Comparison of ENCODE assay signal across 9 cellular contexts in genomic region chr5:55176176-55176818, GRCh38. TPM values are rescaled to one million over a fixed set of nuclear protein-coding genes. Genes with fewer than 3 reads are reported as not detected.
DNase-seq lines count a peak whose midpoint lies in the region; ATAC-seq and TF ChIP-seq lines count a peak whose summit lies in the region.
"Had no signal": no experiment of that assay in that cellular context is flagged by ENCODE, and none has a peak within 500 bp of the region (broad histone marks: within the 10 kb centered on the region; RNA-seq: fewer than 3 reads in every experiment).

No MANE protein-coding gene starts in this region.

- ATAC-seq in IMR-90 (ENCODE audit: low read depth) = peak; percentile 51
- ATAC-seq in memory B cell (ENCODE audit: low read depth) = no peak
- peak in 1 of 2 donors; percentile 33 for ATAC-seq in upper lobe of left lung (ENCODE audit: low FRiP score in 2 of 2)
- no peak for ATAC-seq in GM18867 (IDR thresholded peaks at IDR 0.05; ENCODE audit: unreplicated experiment)

- H3K4me3 ChIP-seq in IMR-90 (ENCODE audit: insufficient read depth, low read depth, low read length) (peak overlapping the region; percentile 37; the same call in 1 of the 2 replicates), SJCRH30 (peak overlapping the region; percentile 51), choroid plexus epithelial cell (ENCODE audit: low read depth, low read length) (peak overlapping the region; percentile 35), upper lobe of left lung (peak overlapping the region in 3 of 4 donors; percentile 6 to 34 (median 26))

- H3K4me1 ChIP-seq in IMR-90 (ENCODE audit: control insufficient read depth, insufficient read depth, low read length) (peaks cover 7% of the 10 kb centered on the region), SJCRH30 (no peaks in the 10 kb centered on the region), upper lobe of left lung (peaks cover 27 to 36% (median 30%) of the 10 kb centered on the region in 4 donors)

- H3K36me3 ChIP-seq in IMR-90 (ENCODE audit: control insufficient read depth, insufficient read depth, low read length) (no peaks in the 10 kb centered on the region), SJCRH30 (no peaks in the 10 kb centered on the region), upper lobe of left lung (no peaks in the 10 kb centered on the region)
- H3K36me3 ChIP-seq: neutrophil had no signal

- TF ChIP-seq EP300 in upper lobe of left lung (IDR thresholded peaks at IDR 0.05) = no peak

- in situ Hi-C loops in IMR-90 (cut with MboI; ENCODE audit: low sequenced_read_pairs) = no loop called here

- no peak for TF ChIP-seq RAD21 in IMR-90 (IDR thresholded peaks at IDR 0.05; ENCODE audit: low read length)

- DNase-seq in COLO668 (lab: John Stamatoyannopoulos, UW; ENCODE audit: unreplicated experiment) (peak; percentile 19), IMR-90 (no peak), SJCRH30 (peak; percentile 78 to 84), choroid plexus epithelial cell (ENCODE audit: low read depth) (no peak), memory B cell (ENCODE audit: low spot score in 2 of 2) (peak in 1 of 2 donors; percentile 25), upper lobe of left lung (peak in 1 of 2 donors; percentile 89), superior temporal gyrus (ENCODE audit: extremely low spot score) (no peak)

- H4K8ac ChIP-seq in IMR-90 (ENCODE audit: low read depth in 2 of 2, low read length in 2 of 2) = no peak overlapping the region

- H3K9me3 ChIP-seq in IMR-90 (ENCODE audit: control insufficient read depth, insufficient read depth, low read length) = peaks cover 2% of the 10 kb centered on the region
- no peaks in the 10 kb centered on the region for H3K9me3 ChIP-seq in SJCRH30 (replicated peaks)
- no peaks in the 10 kb centered on the region for H3K9me3 ChIP-seq in upper lobe of left lung
- H3K9me3 ChIP-seq: neutrophil had no signal

- H2BK5ac ChIP-seq in IMR-90 (ENCODE audit: low read depth, low read length, poor library complexity, severe bottlenecking) = no peak overlapping the region

- intact Hi-C loops in IMR-90 (cut with micrococcal nuclease) = loop anchor here (5.0 kb wide), 1 partner anchor 46 kb away; no protein-coding TSS in a partner anchor

- peak overlapping the region; percentile 42 for H2AK9ac ChIP-seq in IMR-90 (replicated peaks; ENCODE audit: low read depth, low read length, poor library complexity)

- POLR2A ChIA-PET in IMR-90 (lab: Charles Lee; ENCODE audit: unreplicated experiment) = interaction anchor here (0.8 kb wide), 1 partner anchor 12 kb away, joined by 3 read pairs; no protein-coding TSS in a partner anchor

- TF ChIP-seq POLR2A in IMR-90 (IDR thresholded peaks at IDR 0.05; ENCODE audit: low read depth, low read length) (no peak), upper lobe of left lung (IDR thresholded peaks at IDR 0.05) (no peak)

- TF ChIP-seq CTCF in IMR-90 (conservative IDR thresholded peaks at IDR 0.05; ENCODE audit: low read depth, low read length) (0 out of 2 replicates have a peak, but pooled peaks have one; percentile 7), choroid plexus epithelial cell (conservative IDR thresholded peaks at IDR 0.05; ENCODE audit: low read depth, low read length) (no peak), upper lobe of left lung (IDR thresholded peaks at IDR 0.05) (peak in 5 of 6 experiments; percentile 18 to 51 (median 30))

- H4K91ac ChIP-seq in IMR-90 (ENCODE audit: insufficient read depth, low read depth, low read length) = no peak overlapping the region

- peak overlapping the region; percentile 98 for H3K4me2 ChIP-seq in IMR-90 (ENCODE audit: low read depth, low read length)

- H3K36me3 Mint-ChIP-seq in memory B cell = peaks cover 4% of the 10 kb centered on the region

- H3K4me1 Mint-ChIP-seq in memory B cell = peaks cover 19% of the 10 kb centered on the region

- no TSS peak for BruUV-seq in IMR-90 (replicated peaks; lab: Mats Ljungman, UMichigan)

- H3K14ac ChIP-seq in IMR-90 (replicated peaks; ENCODE audit: low read depth, low read length) = no peak overlapping the region

- no peak overlapping the region for H3K9ac ChIP-seq in IMR-90 (ENCODE audit: low read depth, low read length)

- no peak overlapping the region for H3K27ac Mint-ChIP-seq in memory B cell

- H3K27ac ChIP-seq in IMR-90 (ENCODE audit: insufficient read depth, low read length) (no peak overlapping the region), SJCRH30 (no peak overlapping the region), upper lobe of left lung (no peak overlapping the region)
- H3K27ac ChIP-seq: neutrophil had no signal

- 0% methylated on average over 18 of the region's 44 CpGs; no CpG with 5 or more reads in 1 of the 2 experiments for WGBS in IMR-90 (ENCODE audit: extremely low coverage in 2 of 2, insufficient read length in 1 of 2), 2 experiments
- WGBS in upper lobe of left lung, 2 donors = 3 to 8% methylated on average over 26 to 40 of the region's 44 CpGs

- no peaks in the 10 kb centered on the region; the same call in 1 of the 2 replicates for H3K9me1 ChIP-seq in IMR-90 (ENCODE audit: insufficient read depth, low read length)

- peak overlapping the region; percentile 81 for H2AFZ ChIP-seq in IMR-90 (replicated peaks; ENCODE audit: low read length, poor library complexity)

- H3K56ac ChIP-seq in IMR-90 (ENCODE audit: extremely low read depth, insufficient read depth, low read length) = no peak overlapping the region

- no peak overlapping the region for H2BK15ac ChIP-seq in IMR-90 (ENCODE audit: low read depth, low read length)

- no peak overlapping the region for H3K23ac ChIP-seq in IMR-90 (ENCODE audit: low read depth, low read length)

- H3K79me1 ChIP-seq in IMR-90 (ENCODE audit: low read depth in 1 of 2, low read length in 2 of 2) = no peaks in the 10 kb centered on the region

- H3K9me3 Mint-ChIP-seq in memory B cell = peaks cover 9% of the 10 kb centered on the region

- no peak overlapping the region for H2AK5ac ChIP-seq in IMR-90 (ENCODE audit: low read depth, low read length)

- peaks cover 35% of the 10 kb centered on the region for H3K27me3 Mint-ChIP-seq in memory B cell

- dilution Hi-C loops in IMR-90 (cut with HindIII; ENCODE audit: low sequenced_read_pairs, unreplicated experiment) = no loop called here

- CTCF ChIA-PET in IMR-90 (lab: Yijun Ruan, JAX) = interaction anchor here (0.6 to 0.7 kb wide), 3 partner anchors 21 to 1566 kb away, joined by 3 read pairs; no protein-coding TSS in a partner anchor

- H3K27me3 ChIP-seq in IMR-90 (ENCODE audit: control insufficient read depth, insufficient read depth, low read length) = peaks cover 60% of the 10 kb centered on the region
- H3K27me3 ChIP-seq in SJCRH30 = no peaks in the 10 kb centered on the region
- H3K27me3 ChIP-seq in upper lobe of left lung = peaks cover 0 to 37% (median 19%) of the 10 kb centered on the region in 4 donors

- H2BK120ac ChIP-seq in IMR-90 (ENCODE audit: low read depth, low read length) = no peak overlapping the region

- no peak overlapping the region for H3K4ac ChIP-seq in IMR-90 (ENCODE audit: low read depth, low read length)

- H3K4me3 Mint-ChIP-seq in memory B cell = peak overlapping the region; percentile 33

- H4K20me1 ChIP-seq in IMR-90 (ENCODE audit: insufficient read depth, low read length) = peaks cover 6% of the 10 kb centered on the region; the same call in 1 of the 2 replicates

- H2BK20ac ChIP-seq in IMR-90 (ENCODE audit: low read depth, low read length) = no peak overlapping the region

- no peak overlapping the region for H4K5ac ChIP-seq in IMR-90 (ENCODE audit: low read depth, low read length)

- no peak overlapping the region for H3K18ac ChIP-seq in IMR-90 (ENCODE audit: low read depth, low read length)

TF ChIP-seq in IMR-90, 13 proteins besides CTCF, POLR2A, EP300 and RAD21 (continues in another document):
- TF ChIP-seq USF2 (IDR thresholded peaks at IDR 0.05; ENCODE audit: low read depth, low read length) (no peak), RCOR1 (IDR thresholded peaks at IDR 0.05; ENCODE audit: insufficient replicate concordance, low read length) (no peak), CEBPB (IDR thresholded peaks at IDR 0.05; ENCODE audit: low read depth, low read length) (no peak)

RNA-seq across cellular contexts. Expression of gene CDC20B, which starts 3.3 kb away (rescaled TPM):
- total RNA-seq in IMR-90 (2012; rRNA removed) (not detected in 2 replicates), upper lobe of left lung (1 to 10 TPM in 3 of 6 donors, under 1 TPM in 3; 0.09 to 5.5 (median 1.5) TPM)
- not detected in 2 replicates for polyA plus RNA-seq in IMR-90 (2012; rRNA removed)
- polyA plus RNA-seq in IMR-90 (2012; cell fraction: cytosol; rRNA removed) = not detected in 2 replicates
- 0.05 TPM in 1 of 2 replicates, not detected in the other for polyA plus RNA-seq in IMR-90 (2012; cell fraction: nucleus; rRNA removed; ENCODE audit: low replicate concordance)
- total RNA-seq in SJCRH30 (2014; rRNA removed; shearing (Covaris generic)) = 0.02 TPM in 1 of 2 replicates, not detected in the other

RNA-seq across cellular contexts. Expression of gene GPX8, which starts 16.3 kb away (rescaled TPM):
- total RNA-seq in IMR-90 (2012; rRNA removed) (166 and 201 TPM in 2 replicates), upper lobe of left lung (10 to 100 TPM in 1 of 6 donors, 1 to 10 TPM in 5; 2.1 to 15.5 (median 4.3) TPM)
- 99.6 and 131 TPM in 2 replicates for polyA plus RNA-seq in IMR-90 (2012; rRNA removed)
- polyA plus RNA-seq in IMR-90 (2012; cell fraction: cytosol; rRNA removed) = 24.5 and 37.6 TPM in 2 replicates
- polyA plus RNA-seq in IMR-90 (2012; cell fraction: nucleus; rRNA removed; ENCODE audit: low replicate concordance) = 3.7 and 39.0 TPM in 2 replicates
- total RNA-seq in SJCRH30 (2014; rRNA removed; shearing (Covaris generic)) = 42.9 and 46.0 TPM in 2 replicates

RNA-seq across cellular contexts. Expression of gene MCIDAS, which starts 50.8 kb away (rescaled TPM):
- total RNA-seq in IMR-90 (2012; rRNA removed) = not detected in 2 replicates
- not detected in 2 replicates for polyA plus RNA-seq in IMR-90 (2012; rRNA removed)
- polyA plus RNA-seq in IMR-90 (2012; cell fraction: cytosol; rRNA removed) = not detected in 2 replicates
- not detected in 2 replicates for polyA plus RNA-seq in IMR-90 (2012; cell fraction: nucleus; rRNA removed; ENCODE audit: low replicate concordance)
- total RNA-seq in SJCRH30 (2014; rRNA removed; shearing (Covaris generic)) = 0.71 and 0.83 TPM in 2 replicates
- 1 to 10 TPM in 1 of 6 donors, under 1 TPM in 3, not detected in 2; 0.22 to 2.2 (median 0.45) TPM for total RNA-seq in upper lobe of left lung

RNA-seq across cellular contexts. Expression of gene CCNO, which starts 57.1 kb away (rescaled TPM):
- total RNA-seq in IMR-90 (2012; rRNA removed) (not detected in 2 replicates), upper lobe of left lung (1 to 10 TPM in 4 of 6 donors, under 1 TPM in 1, not detected in 1; 0.31 to 8.5 (median 2.4) TPM)
- polyA plus RNA-seq in IMR-90 (2012; rRNA removed) = 0.09 and 0.14 TPM in 2 replicates
- 0.11 and 0.15 TPM in 2 replicates for polyA plus RNA-seq in IMR-90 (2012; cell fraction: cytosol; rRNA removed)
- polyA plus RNA-seq in IMR-90 (2012; cell fraction: nucleus; rRNA removed; ENCODE audit: low replicate concordance) = 0.29 and 0.63 TPM in 2 replicates
- total RNA-seq in SJCRH30 (2014; rRNA removed; shearing (Covaris generic)) = 0.35 and 0.43 TPM in 2 replicates

Comparison
In these comparisons a context has a peak if more than half of its experiments do, and no peak if none do; other contexts are left out.
1. DNase-seq: peak in COLO668 (single experiment) and SJCRH30 (2 of 2); none in IMR-90 (single experiment), choroid plexus epithelial cell (single experiment) and superior temporal gyrus (single experiment).
2. Peak in every context shown above with its lines, with median percentiles within 50 percentile points of each other: H3K4me3 ChIP-seq.